Comparison of ENCODE assay signal across 21 cellular contexts in the genomic region with DNA sequence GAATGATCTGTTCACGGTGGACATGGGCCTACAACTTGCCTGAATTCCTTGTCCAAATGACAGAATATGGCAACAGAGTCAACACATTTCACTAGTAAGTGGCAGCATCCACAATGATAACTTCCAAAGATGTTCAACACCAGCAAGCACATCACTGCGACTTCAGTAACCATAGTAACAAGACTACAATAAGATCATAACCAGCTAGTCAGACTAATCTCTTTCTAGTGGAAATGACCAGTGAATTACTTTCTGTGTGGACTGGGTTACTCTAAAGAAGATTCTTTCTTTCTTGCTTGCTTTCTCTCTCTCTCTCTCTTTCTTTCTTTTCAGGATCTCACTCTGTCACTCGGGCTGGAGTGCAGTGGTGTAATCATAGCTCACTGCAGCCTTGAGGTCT. TPM values are rescaled to one million over a fixed set of nuclear protein-coding genes. Genes with fewer than 3 reads are reported as not detected.
DNase-seq lines count a peak whose midpoint lies in the region; ATAC-seq, FAIRE-seq and TF ChIP-seq lines count a peak whose summit lies in the region.
"Had no signal": no experiment of that assay in that cellular context is flagged by ENCODE, and none has a peak within 500 bp of the region (broad histone marks: within the 10 kb centered on the region; RNA-seq: fewer than 3 reads in every experiment).

No MANE protein-coding gene starts in this region.

- in situ Hi-C loops in HepG2 (cut with HindIII; ENCODE audit: extremely low pct_ligation_motif_present, low pct_unique_long_range_greater_than_20kb) (no loop called here), K562 (cut with MboI) (no loop called here)

- H3K9me3 ChIP-seq in HepG2 (ENCODE audit: low read length) (no peaks in the 10 kb centered on the region), right lobe of liver (no peaks in the 10 kb centered on the region), K562 (replicated peaks; ENCODE audit: control insufficient read depth, insufficient read depth, low read depth, low read length) (no peaks in the 10 kb centered on the region), osteoblast (ENCODE audit: low read depth, low read length) (no peaks in the 10 kb centered on the region)
- H3K9me3 ChIP-seq: BLaER1 treated with 17β-estradiol and CSF1 and Interleukin-3, amounts not matched to agents 10 nM and 100 nM had no signal

- BruUV-seq in HepG2 (replicated peaks; lab: Mats Ljungman, UMichigan) (no TSS peak), K562 (replicated peaks; lab: Mats Ljungman, UMichigan) (no TSS peak)

- H3K27ac ChIP-seq in HepG2 (ENCODE audit: extremely low read length, insufficient read depth, low read length) (no peak overlapping the region), right lobe of liver (no peak overlapping the region), K562 (ENCODE audit: extremely low read depth, low read depth, low read length) (no peak overlapping the region), osteoblast (ENCODE audit: low read depth, low read length) (no peak overlapping the region)
- H3K27ac ChIP-seq: 22Rv1; BLaER1 treated with 17β-estradiol and CSF1 and Interleukin-3, amounts not matched to agents 10 nM and 100 nM had no signal

- 32% methylated on average over 3 of the region's 3 CpGs for WGBS in HepG2 (ENCODE audit: low lambda C conversion rate)
- 55% methylated on average over 3 of the region's 3 CpGs for WGBS in right lobe of liver (ENCODE audit: insufficient coverage, low coverage, low lambda C conversion rate, missing lambda C conversion rate)
- 17% methylated on average over 3 of the region's 3 CpGs for WGBS in K562 (ENCODE audit: insufficient coverage, low coverage, missing lambda C conversion rate)

- H3K4me1 ChIP-seq in HepG2 (ENCODE audit: insufficient read depth, low read length) (peaks cover 1% of the 10 kb centered on the region), right lobe of liver (no peaks in the 10 kb centered on the region), K562 (replicated peaks in 1 of 2; ENCODE audit: control insufficient read depth in 2 of 2, insufficient read depth in 2 of 2, low read length in 2 of 2) (no peaks in the 10 kb centered on the region), osteoblast (ENCODE audit: insufficient read depth, low read length) (no peaks in the 10 kb centered on the region)

- ATAC-seq in HepG2 (no peak), right lobe of liver (no peak), K562 (no peak), GM19397 (IDR thresholded peaks at IDR 0.05; ENCODE audit: unreplicated experiment) (no peak), HG02571 (IDR thresholded peaks at IDR 0.05; ENCODE audit: unreplicated experiment) (no peak)
- ATAC-seq: GM23338, HCT116 had no signal

- TF ChIP-seq POLR2A in HepG2 (IDR thresholded peaks at IDR 0.05; ENCODE audit: insufficient read depth in 1 of 2, low read depth in 2 of 2, low read length in 2 of 2): no peak
- TF ChIP-seq POLR2A in right lobe of liver (IDR thresholded peaks at IDR 0.05): no peak
- TF ChIP-seq POLR2A in K562 (conservative IDR thresholded peaks at IDR 0.05): no peak

- H4K20me1 ChIP-seq in HepG2 (ENCODE audit: insufficient read depth, low read length) (no peaks in the 10 kb centered on the region), K562 (replicated peaks; ENCODE audit: control insufficient read depth, insufficient read depth, low read length) (no peaks in the 10 kb centered on the region), osteoblast (ENCODE audit: insufficient read depth, low read length) (no peaks in the 10 kb centered on the region)
- H4K20me1 ChIP-seq: BLaER1 treated with 17β-estradiol and CSF1 and Interleukin-3, amounts not matched to agents 10 nM and 100 nM had no signal

- no peak overlapping the region for H3K9ac ChIP-seq in HepG2 (ENCODE audit: insufficient read depth, low read depth, low read length)
- H3K9ac ChIP-seq in K562 (ENCODE audit: insufficient read depth in 1 of 2, low read depth in 2 of 2, low read length in 2 of 2): no peak overlapping the region
- H3K9ac ChIP-seq: BLaER1 treated with 17β-estradiol and CSF1 and Interleukin-3, amounts not matched to agents 10 nM and 100 nM had no signal

- no peak for TF ChIP-seq CTCF in HepG2 (CRISPR knock-in tag; IDR thresholded peaks at IDR 0.05)
- no peak for TF ChIP-seq CTCF in right lobe of liver (IDR thresholded peaks at IDR 0.05)
- no peak for TF ChIP-seq CTCF in K562 (IDR thresholded peaks at IDR 0.05 in 2 of 3, conservative IDR thresholded peaks at IDR 0.05 in 1 of 3; ENCODE audit: insufficient read depth in 2 of 3, low read depth in 1 of 3, low read length in 3 of 3)
- TF ChIP-seq CTCF in osteoblast (IDR thresholded peaks at IDR 0.05; ENCODE audit: extremely low read depth, low read depth, low read length): no peak

- TF ChIP-seq EP300 in HepG2 (IDR thresholded peaks at IDR 0.05; ENCODE audit: low read depth in 2 of 2, low read length in 2 of 2) (no peak), HepG2 (CRISPR knock-in tag; IDR thresholded peaks at IDR 0.05; ENCODE audit: borderline replicate concordance) (no peak), K562 (IDR thresholded peaks at IDR 0.05; ENCODE audit: low read length) (no peak)

- peak; percentile 13 for DNase-seq in DMS53 (lab: John Stamatoyannopoulos, UW)
- no peak for DNase-seq in DMS53 treated with DMSO at 0.1 percent for 48 hours (lab: John Stamatoyannopoulos, UW; ENCODE audit: unreplicated experiment)
- DNase-seq in HepG2 (ENCODE audit: low spot score): no peak
- no peak for DNase-seq in right lobe of liver
- no peak for DNase-seq in K562 (ENCODE audit: extremely low read depth in 1 of 4, low spot score in 3 of 4)
- DNase-seq in osteoblast (ENCODE audit: insufficient read length, low spot score, missing footprints): peak; percentile 68
- DNase-seq: CD4-positive, alpha-beta T cell; CD8-positive, alpha-beta memory T cell; DMS 273 treated with DMSO at 0.1 percent for 48 hours; DND-41; H9 had no signal

- CTCF ChIA-PET in HepG2 (lab: Yijun Ruan, JAX; ENCODE audit: low intra/inter-chr PET ratio, low total read pairs) (no interaction called here), K562 (lab: Yijun Ruan, JAX; ENCODE audit: low intra/inter-chr PET ratio) (no interaction called here)

- H3K79me2 ChIP-seq in HepG2 (ENCODE audit: insufficient read depth, low read length): no peaks in the 10 kb centered on the region
- H3K79me2 ChIP-seq in K562 (ENCODE audit: control insufficient read depth, insufficient read depth, low read length): no peaks in the 10 kb centered on the region
- no peaks in the 10 kb centered on the region for H3K79me2 ChIP-seq in osteoblast (ENCODE audit: insufficient read depth, low read length)

- no peaks in the 10 kb centered on the region for H3K36me3 ChIP-seq in HepG2 (replicated peaks in 1 of 2; ENCODE audit: control insufficient read depth in 1 of 2, insufficient read depth in 2 of 2, low read length in 2 of 2)
- no peaks in the 10 kb centered on the region for H3K36me3 ChIP-seq in right lobe of liver
- no peaks in the 10 kb centered on the region for H3K36me3 ChIP-seq in K562 (ENCODE audit: control insufficient read depth, insufficient read depth, low read length)
- no peaks in the 10 kb centered on the region for H3K36me3 ChIP-seq in osteoblast (ENCODE audit: insufficient read depth, low read length)
- H3K36me3 ChIP-seq: BLaER1 treated with 17β-estradiol and CSF1 and Interleukin-3, amounts not matched to agents 10 nM and 100 nM had no signal

- no peaks in the 10 kb centered on the region for H3K9me1 ChIP-seq in K562 (ENCODE audit: control insufficient read depth, insufficient read depth, low read length)

- FAIRE-seq in HepG2 (lab: Jason Lieb, UNC): no peak
- FAIRE-seq in K562 (lab: Jason Lieb, UNC): no peak
- FAIRE-seq: A204.1, D721Med, G401.6, GM19239 had no signal

- H3K4me3 ChIP-seq in HepG2 (replicated peaks in 1 of 3; ENCODE audit: insufficient read depth in 1 of 3, low read depth in 2 of 3, low read length in 3 of 3) (no peak overlapping the region), right lobe of liver (no peak overlapping the region), K562 (no peak overlapping the region), osteoblast (ENCODE audit: insufficient read depth, low read length) (no peak overlapping the region)
- H3K4me3 ChIP-seq: BLaER1 treated with 17β-estradiol and CSF1 and Interleukin-3, amounts not matched to agents 10 nM and 100 nM; GM23338 had no signal

- no peak for TF ChIP-seq RAD21 in HepG2 (CRISPR knock-in tag; IDR thresholded peaks at IDR 0.05)
- no peak for TF ChIP-seq RAD21 in K562 (CRISPR knock-in tag; conservative IDR thresholded peaks at IDR 0.05 in 1 of 2, IDR thresholded peaks at IDR 0.05 in 1 of 2)

- H3K4me2 ChIP-seq in HepG2 (ENCODE audit: low read depth, low read length): no peak overlapping the region
- no peak overlapping the region for H3K4me2 ChIP-seq in K562 (ENCODE audit: insufficient read depth, low read length)
- H3K4me2 ChIP-seq in osteoblast (ENCODE audit: insufficient read depth, low read length): no peak overlapping the region
- H3K4me2 ChIP-seq: BLaER1 treated with 17β-estradiol and CSF1 and Interleukin-3, amounts not matched to agents 10 nM and 100 nM; GM23338 had no signal

- no peak overlapping the region for H2AFZ ChIP-seq in HepG2 (ENCODE audit: low read length)
- H2AFZ ChIP-seq in K562 (ENCODE audit: low read depth, low read length): peak overlapping the region; percentile 7; the same call in 1 of the 2 replicates
- H2AFZ ChIP-seq in osteoblast (ENCODE audit: low read length): peak overlapping the region; percentile 32

- H3K27me3 ChIP-seq in HepG2 (ENCODE audit: control insufficient read depth in 1 of 2, insufficient read depth in 2 of 2, low read length in 2 of 2) (no peaks in the 10 kb centered on the region; a peak in 2 of 5 replicates), right lobe of liver (no peaks in the 10 kb centered on the region), K562 (ENCODE audit: control insufficient read depth in 2 of 2, insufficient read depth in 2 of 2, low read length in 2 of 2) (no peaks in the 10 kb centered on the region), osteoblast (ENCODE audit: insufficient read depth, low read length) (no peaks in the 10 kb centered on the region)
- H3K27me3 ChIP-seq: BLaER1 treated with 17β-estradiol and CSF1 and Interleukin-3, amounts not matched to agents 10 nM and 100 nM had no signal

- intact Hi-C loops in HepG2 (cut with micrococcal nuclease; ENCODE audit: unreplicated experiment) (no loop called here), right lobe of liver (cut with DNase I) (no loop called here), K562 (cut with micrococcal nuclease) (no loop called here)

- POLR2A ChIA-PET in HepG2 (lab: Yijun Ruan, JAX) (no interaction called here), K562 (lab: Yijun Ruan, JAX) (interaction anchor here (0.6 kb wide), 2 partner anchors 10 to 196 kb away, joined by 3 to 4 read pairs; no protein-coding TSS in a partner anchor)

RNA-seq across cellular contexts. Expression of gene GNPTAB, which starts 14.6 kb away (rescaled TPM):
- total RNA-seq in HepG2 (2016; rRNA removed; fragmentation: Illumina TruSeq; extraction: Trizol) (19.4 and 23.0 TPM in 2 replicates), right lobe of liver (10 to 100 TPM in 5 of 6 experiments, 1 to 10 TPM in 1; 8.8 to 17.4 (median 14.1) TPM), K562 (2014; rRNA removed) (11.6 and 13.0 TPM in 2 replicates), K562 (2014; rRNA removed; fragmentation: Illumina TruSeq; extraction: Trizol) (19.8 and 21.7 TPM in 2 replicates), K562 (2015; rRNA removed; fragmentation: Illumina TruSeq; extraction: Trizol) (23.2 and 23.3 TPM in 2 replicates), K562 (2021) (19.3 and 20.4 TPM in 2 replicates), osteoblast (93.0 and 93.1 TPM in 2 replicates)
- total RNA-seq in HepG2 (2016; cell fraction: cytosol; rRNA removed; fragmentation: Illumina TruSeq; extraction: Trizol; ENCODE audit: low read depth): 12.6 and 12.8 TPM in 2 replicates
- 20.1 and 20.3 TPM in 2 replicates for total RNA-seq in HepG2 (2016; cell fraction: insoluble cytoplasmic fraction; rRNA removed; fragmentation: Illumina TruSeq; extraction: Trizol)
- total RNA-seq in HepG2 (2016; cell fraction: membrane; rRNA removed; fragmentation: Illumina TruSeq; extraction: Trizol): 21.4 and 29.8 TPM in 2 replicates
- 19.1 and 24.0 TPM in 2 replicates for total RNA-seq in HepG2 (2016; cell fraction: nucleus; rRNA removed; fragmentation: Illumina TruSeq; extraction: Trizol)
- polyA plus RNA-seq in HepG2 (2011; rRNA removed) (10.4 and 13.6 TPM in 2 replicates), K562 (2011; rRNA removed) (16.3 and 23.2 TPM in 2 replicates), K562 (2014; fragmentation: Illumina TruSeq; extraction: Trizol) (15.3 and 19.3 TPM in 2 replicates), K562 (2014; fragmentation: Nextera tagmentation; extraction: Ambion mirVana) (1 to 10 TPM; 5.9 to 6.5 TPM), K562 (2014; rRNA removed) (11.6 and 12.8 TPM in 2 replicates)
- polyA plus RNA-seq in HepG2 (2011; cell fraction: cytosol; rRNA removed): 7.1 and 11.0 TPM in 2 replicates
- 6.4 and 7.0 TPM in 2 replicates for polyA plus RNA-seq in HepG2 (2011; cell fraction: nucleus; rRNA removed)
- 12.2 and 13.2 TPM in 2 replicates for polyA plus RNA-seq in HepG2 (2012)
- polyA plus RNA-seq in HepG2 (2016; cell fraction: cytosol; fragmentation: Illumina TruSeq; extraction: Trizol; ENCODE audit: low read depth): 15.5 and 16.7 TPM in 2 replicates
- polyA plus RNA-seq in HepG2 (2016; cell fraction: insoluble cytoplasmic fraction; fragmentation: Illumina TruSeq; extraction: Trizol; ENCODE audit: low read depth): 15.6 and 15.9 TPM in 2 replicates
- 18.2 and 19.1 TPM in 2 replicates for polyA plus RNA-seq in HepG2 (2016; cell fraction: membrane; fragmentation: Illumina TruSeq; extraction: Trizol; ENCODE audit: low read depth)
- polyA plus RNA-seq in HepG2 (2016; cell fraction: nucleus; fragmentation: Illumina TruSeq; extraction: Trizol; ENCODE audit: insufficient read depth, low read depth): 19.0 and 19.8 TPM in 2 replicates
- polyA minus RNA-seq in HepG2 (2011; rRNA and poly(A)+ RNA removed; ENCODE audit: low replicate concordance): 16.1 and 37.9 TPM in 2 replicates
- 9.1 and 14.1 TPM in 2 replicates for polyA minus RNA-seq in HepG2 (2011; cell fraction: cytosol; rRNA and poly(A)+ RNA removed)
- polyA minus RNA-seq in HepG2 (2011; cell fraction: nucleus; rRNA and poly(A)+ RNA removed): 20.2 and 20.3 TPM in 2 replicates
- 40.1 and 95.2 TPM in 2 replicates for total RNA-seq in K562 (2011; cell fraction: chromatin; rRNA removed; ENCODE audit: low replicate concordance)
- 19.5 and 22.0 TPM in 2 replicates for total RNA-seq in K562 (2011; cell fraction: nucleolus; rRNA removed)
- total RNA-seq in K562 (2011; cell fraction: nucleoplasm; rRNA removed): 60.6 and 98.6 TPM in 2 replicates
- polyA plus RNA-seq in K562 (2011; cell fraction: cytosol; rRNA removed): 5.1 and 11.1 TPM in 2 replicates
- 12.5 and 13.7 TPM in 2 replicates for polyA plus RNA-seq in K562 (2011; cell fraction: nucleus; rRNA removed)
- polyA plus RNA-seq in K562 (2012): 15.6 and 18.6 TPM in 2 replicates
- 44.5 and 49.5 TPM in 2 replicates for polyA minus RNA-seq in K562 (2011; rRNA and poly(A)+ RNA removed)
- 12.1 and 14.2 TPM in 2 replicates for polyA minus RNA-seq in K562 (2011; cell fraction: cytosol; rRNA and poly(A)+ RNA removed)
- polyA minus RNA-seq in K562 (2011; cell fraction: nucleus; rRNA and poly(A)+ RNA removed): 18.2 and 24.9 TPM in 2 replicates

RNA-seq across cellular contexts. Expression of gene DRAM1, which starts 32.1 kb away (rescaled TPM):
- total RNA-seq in HepG2 (2016; rRNA removed; fragmentation: Illumina TruSeq; extraction: Trizol) (18.1 and 20.9 TPM in 2 replicates), right lobe of liver (10 to 100 TPM in 1 of 6 experiments, 1 to 10 TPM in 5; 2.2 to 11.3 (median 4.3) TPM), K562 (2014; rRNA removed) (1.4 and 2.1 TPM in 2 replicates), K562 (2014; rRNA removed; fragmentation: Illumina TruSeq; extraction: Trizol) (4.2 and 4.3 TPM in 2 replicates), K562 (2015; rRNA removed; fragmentation: Illumina TruSeq; extraction: Trizol) (2.7 TPM in 2 replicates), K562 (2021) (2.9 and 4.2 TPM in 2 replicates), osteoblast (141 and 150 TPM in 2 replicates)
- total RNA-seq in HepG2 (2016; cell fraction: cytosol; rRNA removed; fragmentation: Illumina TruSeq; extraction: Trizol; ENCODE audit: low read depth): 11.5 and 14.6 TPM in 2 replicates
- 15.8 and 19.6 TPM in 2 replicates for total RNA-seq in HepG2 (2016; cell fraction: insoluble cytoplasmic fraction; rRNA removed; fragmentation: Illumina TruSeq; extraction: Trizol)
- total RNA-seq in HepG2 (2016; cell fraction: membrane; rRNA removed; fragmentation: Illumina TruSeq; extraction: Trizol): 26.0 and 26.2 TPM in 2 replicates
- total RNA-seq in HepG2 (2016; cell fraction: nucleus; rRNA removed; fragmentation: Illumina TruSeq; extraction: Trizol): 20.6 and 21.4 TPM in 2 replicates
- polyA plus RNA-seq in HepG2 (2011; rRNA removed) (31.2 and 32.6 TPM in 2 replicates), K562 (2011; rRNA removed) (1.3 and 2.7 TPM in 2 replicates), K562 (2014; fragmentation: Illumina TruSeq; extraction: Trizol) (2.9 and 3.3 TPM in 2 replicates), K562 (2014; fragmentation: Nextera tagmentation; extraction: Ambion mirVana) (1 to 10 TPM; 1.5 to 2.0 TPM), K562 (2014; rRNA removed) (2.2 and 2.7 TPM in 2 replicates)
- polyA plus RNA-seq in HepG2 (2011; cell fraction: cytosol; rRNA removed): 23.6 and 32.3 TPM in 2 replicates
- polyA plus RNA-seq in HepG2 (2011; cell fraction: nucleus; rRNA removed): 11.3 and 11.9 TPM in 2 replicates
- polyA plus RNA-seq in HepG2 (2012): 20.1 and 41.9 TPM in 2 replicates
- 18.7 and 22.4 TPM in 2 replicates for polyA plus RNA-seq in HepG2 (2016; cell fraction: cytosol; fragmentation: Illumina TruSeq; extraction: Trizol; ENCODE audit: low read depth)
- polyA plus RNA-seq in HepG2 (2016; cell fraction: insoluble cytoplasmic fraction; fragmentation: Illumina TruSeq; extraction: Trizol; ENCODE audit: low read depth): 19.3 and 21.9 TPM in 2 replicates
- 22.0 and 22.8 TPM in 2 replicates for polyA plus RNA-seq in HepG2 (2016; cell fraction: membrane; fragmentation: Illumina TruSeq; extraction: Trizol; ENCODE audit: low read depth)
- 32.2 and 34.3 TPM in 2 replicates for polyA plus RNA-seq in HepG2 (2016; cell fraction: nucleus; fragmentation: Illumina TruSeq; extraction: Trizol; ENCODE audit: insufficient read depth, low read depth)
- polyA minus RNA-seq in HepG2 (2011; rRNA and poly(A)+ RNA removed; ENCODE audit: low replicate concordance): 30.9 and 36.6 TPM in 2 replicates
- polyA minus RNA-seq in HepG2 (2011; cell fraction: cytosol; rRNA and poly(A)+ RNA removed): 22.9 and 27.9 TPM in 2 replicates
- 34.3 and 35.8 TPM in 2 replicates for polyA minus RNA-seq in HepG2 (2011; cell fraction: nucleus; rRNA and poly(A)+ RNA removed)
- total RNA-seq in K562 (2011; cell fraction: chromatin; rRNA removed; ENCODE audit: low replicate concordance): 4.1 and 12.3 TPM in 2 replicates
- total RNA-seq in K562 (2011; cell fraction: nucleolus; rRNA removed): 1.8 and 4.9 TPM in 2 replicates
- 3.2 and 8.5 TPM in 2 replicates for total RNA-seq in K562 (2011; cell fraction: nucleoplasm; rRNA removed)
- polyA plus RNA-seq in K562 (2011; cell fraction: cytosol; rRNA removed): 1.2 and 2.0 TPM in 2 replicates
- polyA plus RNA-seq in K562 (2011; cell fraction: nucleus; rRNA removed): 0.27 and 0.58 TPM in 2 replicates
- 3.1 and 5.9 TPM in 2 replicates for polyA plus RNA-seq in K562 (2012)
- 1.7 and 4.0 TPM in 2 replicates for polyA minus RNA-seq in K562 (2011; rRNA and poly(A)+ RNA removed)
- polyA minus RNA-seq in K562 (2011; cell fraction: cytosol; rRNA and poly(A)+ RNA removed): 0.64 and 3.0 TPM in 2 replicates
- polyA minus RNA-seq in K562 (2011; cell fraction: nucleus; rRNA and poly(A)+ RNA removed): 0.22 and 2.4 TPM in 2 replicates

Comparison
In these comparisons a context has a peak if more than half of its experiments do, and no peak if none do; other contexts are left out.
1. DNase-seq: peak in DMS53 (single experiment) and osteoblast (single experiment); none in DMS53 treated with DMSO at 0.1 percent for 48 hours (single experiment), HepG2 (single experiment), right lobe of liver (0 of 3) and K562 (0 of 4).